In genomic region chr5:162703914-162704313, GRCh38 we compare ENCODE assay signal across 17 cellular contexts.
"Had no signal": no experiment of that assay in that cellular context is flagged by ENCODE, and none has a peak within 500 bp of the region (broad histone marks: within the 10 kb centered on the region; RNA-seq: fewer than 3 reads in every experiment).

No MANE protein-coding gene starts in this region.

- H3K27me3 ChIP-seq: tibial nerve had no signal

- ATAC-seq: activated CD4-positive, CD25-positive, alpha-beta regulatory T cell treated with anti-CD3 and anti-CD28 coated beads, Interleukin-2, amount 50 U/mL, for 24 hours; activated CD8-positive, alpha-beta T cell treated with anti-CD3 and anti-CD28 coated beads, Interleukin-2, amount 10 ng/mL, durations not matched to agents 7 days and 5 days; left cardiac atrium; right cardiac atrium; stimulated activated naive CD8-positive, alpha-beta T cell treated with anti-CD3 and anti-CD28 coated beads, Interleukin-15, Interleukin-2, amounts not matched to agents 100 U/mL and 50 U/mL, for 24 hours had no signal

- H3K4me1 ChIP-seq: prostate gland, tibial nerve had no signal

- DNase-seq: activated CD4-positive, alpha-beta T cell treated with anti-CD3 and anti-CD28 coated beads, Interleukin-2, amount 10 ng/mL, durations not matched to agents 7 days and 5 days; activated CD8-positive, alpha-beta T cell treated with anti-CD3 and anti-CD28 coated beads, Interleukin-2, amount 10 ng/mL, durations not matched to agents 7 days and 5 days; activated naive CD4-positive, alpha-beta T cell treated with anti-CD3 and anti-CD28 coated beads for 36 hours; activated T-cell treated with anti-CD3 and anti-CD28 coated beads, Interleukin-2, amount 50 U/mL, for 24 hours; immature natural killer cell; left cardiac atrium; midbrain; nephron progenitor cell; right cardiac atrium; stimulated activated naive CD8-positive, alpha-beta T cell treated with anti-CD3 and anti-CD28 coated beads, Interleukin-15, Interleukin-2, amounts not matched to agents 100 U/mL and 50 U/mL, for 24 hours; substantia nigra; T1000 had no signal

- H3K27ac ChIP-seq: coronary artery, prostate gland, tibial nerve had no signal

- H3K9me3 ChIP-seq: prostate gland, tibial nerve had no signal

- H3K36me3 ChIP-seq: prostate gland, tibial nerve had no signal

- H3K4me3 ChIP-seq: coronary artery, lung, prostate gland, tibial nerve had no signal
